Comparison of ENCODE assay signal across 16 cellular contexts in genomic region chr5:33297760-33298216, GRCh38.
DNase-seq lines count a peak whose midpoint lies in the region; ATAC-seq, FAIRE-seq and TF ChIP-seq lines count a peak whose summit lies in the region.
"Had no signal": no experiment of that assay in that cellular context is flagged by ENCODE, and none has a peak within 500 bp of the region (broad histone marks: within the 10 kb centered on the region; RNA-seq: fewer than 3 reads in every experiment).

No MANE protein-coding gene starts in this region.

- DNase-seq in A673 (ENCODE audit: low spot score): peak; percentile 17
- DNase-seq in GM20000 (ENCODE audit: low spot score): no peak
- DNase-seq in RWPE1 (ENCODE audit: low spot score): no peak
- peak; percentile 25 for DNase-seq in kidney
- no peak for DNase-seq in 8988T
- DNase-seq in NCI-H1417 (lab: John Stamatoyannopoulos, UW): no peak
- DNase-seq in activated T-cell treated with anti-CD3 and anti-CD28 coated beads, Interleukin-2, amount 50 U/mL, for 24 hours: no peak
- DNase-seq: activated naive CD4-positive, alpha-beta T cell treated with Interleukin-2 at 50 U/mL for 16 hours; body of pancreas; KBM-7; NCI-H2029 treated with DMSO at 0.1 percent for 48 hours; transverse colon had no signal

- intact Hi-C loops in A673 (cut with micrococcal nuclease; ENCODE audit: unreplicated experiment): no loop called here
- intact Hi-C loops in kidney (cut with DNase I): no loop called here

- no peaks in the 10 kb centered on the region for H3K27me3 ChIP-seq in A673 (replicated peaks; ENCODE audit: insufficient read depth, low read depth, low read length, poor library complexity)
- H3K27me3 ChIP-seq: BLaER1, body of pancreas, gastroesophageal sphincter, transverse colon had no signal

- H3K4me1 Mint-ChIP-seq in activated T-cell treated with anti-CD3 and anti-CD28 coated beads, Interleukin-2, amount 50 U/mL, for 24 hours (ENCODE audit: low read depth): peaks cover 14% of the 10 kb centered on the region

- H3K4me3 ChIP-seq in A673 (ENCODE audit: low read depth, low read length, poor library complexity, severe bottlenecking) (no peak overlapping the region), kidney (ENCODE audit: low read length in 2 of 2) (no peak overlapping the region)
- H3K4me3 ChIP-seq: BLaER1, body of pancreas, gastroesophageal sphincter, SK-N-MC, transverse colon had no signal

- no peak overlapping the region for H3K4me3 Mint-ChIP-seq in activated T-cell treated with anti-CD3 and anti-CD28 coated beads, Interleukin-2, amount 50 U/mL, for 24 hours

- FAIRE-seq in kidney (lab: Jason Lieb, UNC): no peak

- H3K36me3 ChIP-seq in A673 (ENCODE audit: insufficient read depth, low read length, poor library complexity, severe bottlenecking) (no peaks in the 10 kb centered on the region), kidney (ENCODE audit: control insufficient read depth in 1 of 2, insufficient read depth in 2 of 2, low read length in 2 of 2) (no peaks in the 10 kb centered on the region)
- H3K36me3 ChIP-seq: BLaER1, gastroesophageal sphincter, transverse colon had no signal

- peaks cover 3% of the 10 kb centered on the region for H3K27me3 Mint-ChIP-seq in activated T-cell treated with anti-CD3 and anti-CD28 coated beads, Interleukin-2, amount 50 U/mL, for 24 hours

- BruUV-seq in A673 (replicated peaks; lab: Mats Ljungman, UMichigan): no TSS peak

- H3K27ac ChIP-seq in A673 (ENCODE audit: low read depth, low read length, poor library complexity, severe bottlenecking) (no peak overlapping the region), RWPE1 (no peak overlapping the region), kidney (ENCODE audit: low read depth in 2 of 2, low read length in 2 of 2) (no peak overlapping the region)
- H3K27ac ChIP-seq: BLaER1, body of pancreas, gastroesophageal sphincter, SK-N-MC, transverse colon had no signal

- POLR2A ChIA-PET in A673 (lab: Charles Lee; ENCODE audit: low non-redundant PET) (no interaction called here), RWPE1 (lab: Yijun Ruan, JAX; ENCODE audit: low non-redundant PET) (no interaction called here)

- TF ChIP-seq CTCF in A673 (conservative IDR thresholded peaks at IDR 0.05; ENCODE audit: low read depth, low read length) (peak; percentile 46), GM20000 (IDR thresholded peaks at IDR 0.05; ENCODE audit: extremely low read depth, missing control alignments) (peak; percentile 11), RWPE1 (conservative IDR thresholded peaks at IDR 0.05; ENCODE audit: low read depth) (peak; percentile 30), kidney (IDR thresholded peaks at IDR 0.05; ENCODE audit: borderline replicate concordance, extremely low read depth, insufficient read depth) (no peak)

- H3K36me3 Mint-ChIP-seq in activated T-cell treated with anti-CD3 and anti-CD28 coated beads, Interleukin-2, amount 50 U/mL, for 24 hours (ENCODE audit: low read depth): no peaks in the 10 kb centered on the region

- H3K9ac ChIP-seq in kidney (ENCODE audit: low read length in 2 of 2): no peak overlapping the region
- H3K9ac ChIP-seq: BLaER1 had no signal

- H3K9me3 Mint-ChIP-seq in activated T-cell treated with anti-CD3 and anti-CD28 coated beads, Interleukin-2, amount 50 U/mL, for 24 hours: no peaks in the 10 kb centered on the region

- H3K4me1 ChIP-seq in A673 (ENCODE audit: insufficient read depth, low read length, poor library complexity, severe bottlenecking) (peaks cover 9% of the 10 kb centered on the region), kidney (ENCODE audit: control insufficient read depth in 1 of 2, insufficient read depth in 1 of 2, low read depth in 1 of 2, low read length in 2 of 2) (peaks cover 6 to 8% of the 10 kb centered on the region in 2 donors)
- H3K4me1 ChIP-seq: body of pancreas had no signal

- no peaks in the 10 kb centered on the region for H3K9me3 ChIP-seq in A673 (ENCODE audit: low read depth, low read length, poor library complexity, severe bottlenecking)
- no peaks in the 10 kb centered on the region for H3K9me3 ChIP-seq in kidney (ENCODE audit: control insufficient read depth in 1 of 2, low read length in 2 of 2)
- H3K9me3 ChIP-seq: BLaER1, body of pancreas, gastroesophageal sphincter, transverse colon had no signal

- CTCF ChIA-PET in A673 (lab: Charles Lee) (no interaction called here), RWPE1 (lab: Yijun Ruan, JAX) (interaction anchor here (0.6 kb wide), 1 partner anchor 367 kb away, joined by 3 read pairs; no protein-coding TSS in a partner anchor)

- ATAC-seq in HG02938 (IDR thresholded peaks at IDR 0.05; ENCODE audit: unreplicated experiment): no peak
- ATAC-seq: body of pancreas, gastroesophageal sphincter had no signal

- no peak overlapping the region for H3K27ac Mint-ChIP-seq in activated T-cell treated with anti-CD3 and anti-CD28 coated beads, Interleukin-2, amount 50 U/mL, for 24 hours

Comparison
In these comparisons a context has a peak if more than half of its experiments do, and no peak if none do; other contexts are left out.
1. DNase-seq: peak in A673 (single experiment) and kidney (single experiment); none in GM20000 (single experiment), RWPE1 (single experiment), 8988T (single experiment), NCI-H1417 (0 of 3) and activated T-cell treated with anti-CD3 and anti-CD28 coated beads, Interleukin-2, amount 50 U/mL, for 24 hours (single experiment).